In genomic region chr2:41535575-41535974, GRCh38 we compare ENCODE assay signal across 7 cellular contexts.
"Had no signal": no experiment of that assay in that cellular context is flagged by ENCODE, and none has a peak within 500 bp of the region (broad histone marks: within the 10 kb centered on the region; RNA-seq: fewer than 3 reads in every experiment).

No MANE protein-coding gene starts in this region.

- DNase-seq: IMR-90, KBM-7, KG1 had no signal

- H3K27ac ChIP-seq: HL-60, KMS-11 had no signal

- ATAC-seq: K562 had no signal

- FAIRE-seq: HTR-8/SVneo, K562 had no signal

- H3K9ac ChIP-seq: KMS-11 had no signal

- H3K4me2 ChIP-seq: KMS-11 had no signal

- H3K4me3 ChIP-seq: K562 had no signal
